ENCODE assay signal across 2 cellular contexts in the genomic region with DNA sequence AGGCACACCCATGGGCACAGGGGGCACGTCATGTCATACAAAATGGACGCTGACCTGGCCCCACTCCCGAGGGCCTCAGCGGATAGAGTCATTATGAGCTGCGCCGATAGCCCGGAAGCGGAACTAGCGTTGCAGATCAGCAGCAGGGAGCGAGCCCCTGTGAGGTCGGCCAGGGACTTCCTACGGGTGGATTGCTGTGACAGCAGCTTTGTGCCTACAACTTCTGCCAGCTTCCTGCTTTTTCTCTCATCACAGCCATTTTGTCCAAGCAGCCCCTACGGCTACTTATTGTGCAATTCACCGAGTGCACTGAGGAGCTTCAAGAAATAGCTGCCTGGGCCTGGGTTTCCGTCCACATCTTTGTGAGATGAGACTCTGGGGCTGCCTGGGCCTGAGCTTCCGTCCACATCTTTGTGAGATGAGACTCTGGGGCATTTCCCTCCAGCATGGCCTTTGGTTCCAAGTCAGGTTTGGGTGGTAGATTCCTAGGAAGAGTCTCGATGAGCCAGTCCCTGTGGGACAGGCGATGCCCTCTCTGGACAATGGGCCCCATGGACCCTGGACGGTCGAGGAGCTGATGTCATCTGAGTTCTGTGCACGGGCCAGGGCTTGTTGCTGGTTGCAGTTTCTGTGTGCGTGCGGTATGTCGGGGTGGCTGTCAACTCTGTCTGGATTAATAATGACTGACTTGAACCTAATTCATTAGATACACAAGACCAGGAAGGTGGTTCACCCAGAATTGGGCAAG.
A peak's percentile ranks its signal among the peaks of the same experiment; 100 is the strongest.
TF ChIP-seq lines count a peak whose summit lies in the region.

No MANE protein-coding gene starts in this region.

TF ChIP-seq in H1, 55 proteins besides CTCF, POLR2A, EP300 and RAD21 (continued from another document):
- TF ChIP-seq CHD1 (IDR thresholded peaks at IDR 0.05; ENCODE audit: low read depth, low read length) (no peak), HDAC6 (IDR thresholded peaks at IDR 0.05; ENCODE audit: low read depth, low read length) (no peak), RBBP5 (IDR thresholded peaks at IDR 0.05; ENCODE audit: borderline replicate concordance, low read depth, low read length) (no peak), SP4 (IDR thresholded peaks at IDR 0.05; ENCODE audit: low read length) (no peak), SIRT6 (IDR thresholded peaks at IDR 0.05; ENCODE audit: low read length) (no peak), CEBPB (IDR thresholded peaks at IDR 0.05; ENCODE audit: low read depth, low read length) (peak; percentile 50; the same call in 1 of the 2 replicates), CHD2 (IDR thresholded peaks at IDR 0.05; ENCODE audit: low read length) (no peak)

TF ChIP-seq in liver, 16 proteins besides CTCF, POLR2A, EP300 and RAD21 (continued from another document):
- TF ChIP-seq HNF4G (IDR thresholded peaks at IDR 0.05) (no peak), FOXA1 (IDR thresholded peaks at IDR 0.05) (no peak), YY1 (IDR thresholded peaks at IDR 0.05) (peak; percentile 55), NR2F2 (IDR thresholded peaks at IDR 0.05) (no peak), HNF4A (conservative IDR thresholded peaks at IDR 0.05) (no peak), SP1 (IDR thresholded peaks at IDR 0.05) (no peak), RXRA (IDR thresholded peaks at IDR 0.05) (no peak)
- TF ChIP-seq, protein P1, sequence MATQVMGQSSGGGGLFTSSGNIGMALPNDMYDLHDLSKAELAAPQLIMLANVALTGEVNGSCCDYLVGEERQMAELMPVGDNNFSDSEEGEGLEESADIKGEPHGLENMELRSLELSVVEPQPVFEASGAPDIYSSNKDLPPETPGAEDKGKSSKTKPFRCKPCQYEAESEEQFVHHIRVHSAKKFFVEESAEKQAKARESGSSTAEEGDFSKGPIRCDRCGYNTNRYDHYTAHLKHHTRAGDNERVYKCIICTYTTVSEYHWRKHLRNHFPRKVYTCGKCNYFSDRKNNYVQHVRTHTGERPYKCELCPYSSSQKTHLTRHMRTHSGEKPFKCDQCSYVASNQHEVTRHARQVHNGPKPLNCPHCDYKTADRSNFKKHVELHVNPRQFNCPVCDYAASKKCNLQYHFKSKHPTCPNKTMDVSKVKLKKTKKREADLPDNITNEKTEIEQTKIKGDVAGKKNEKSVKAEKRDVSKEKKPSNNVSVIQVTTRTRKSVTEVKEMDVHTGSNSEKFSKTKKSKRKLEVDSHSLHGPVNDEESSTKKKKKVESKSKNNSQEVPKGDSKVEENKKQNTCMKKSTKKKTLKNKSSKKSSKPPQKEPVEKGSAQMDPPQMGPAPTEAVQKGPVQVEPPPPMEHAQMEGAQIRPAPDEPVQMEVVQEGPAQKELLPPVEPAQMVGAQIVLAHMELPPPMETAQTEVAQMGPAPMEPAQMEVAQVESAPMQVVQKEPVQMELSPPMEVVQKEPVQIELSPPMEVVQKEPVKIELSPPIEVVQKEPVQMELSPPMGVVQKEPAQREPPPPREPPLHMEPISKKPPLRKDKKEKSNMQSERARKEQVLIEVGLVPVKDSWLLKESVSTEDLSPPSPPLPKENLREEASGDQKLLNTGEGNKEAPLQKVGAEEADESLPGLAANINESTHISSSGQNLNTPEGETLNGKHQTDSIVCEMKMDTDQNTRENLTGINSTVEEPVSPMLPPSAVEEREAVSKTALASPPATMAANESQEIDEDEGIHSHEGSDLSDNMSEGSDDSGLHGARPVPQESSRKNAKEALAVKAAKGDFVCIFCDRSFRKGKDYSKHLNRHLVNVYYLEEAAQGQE (IDR thresholded peaks at IDR 0.05) = no peak
- TF ChIP-seq, protein P2, sequence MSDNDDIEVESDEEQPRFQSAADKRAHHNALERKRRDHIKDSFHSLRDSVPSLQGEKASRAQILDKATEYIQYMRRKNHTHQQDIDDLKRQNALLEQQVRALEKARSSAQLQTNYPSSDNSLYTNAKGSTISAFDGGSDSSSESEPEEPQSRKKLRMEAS (IDR thresholded peaks at IDR 0.05) = no peak
- TF ChIP-seq, protein P3, sequence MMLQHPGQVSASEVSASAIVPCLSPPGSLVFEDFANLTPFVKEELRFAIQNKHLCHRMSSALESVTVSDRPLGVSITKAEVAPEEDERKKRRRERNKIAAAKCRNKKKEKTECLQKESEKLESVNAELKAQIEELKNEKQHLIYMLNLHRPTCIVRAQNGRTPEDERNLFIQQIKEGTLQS (IDR thresholded peaks at IDR 0.05) = no peak
TF ChIP-seq in liver: peak in this region for 2.
